Comparison of ENCODE assay signal across 15 cellular contexts in the genomic region with DNA sequence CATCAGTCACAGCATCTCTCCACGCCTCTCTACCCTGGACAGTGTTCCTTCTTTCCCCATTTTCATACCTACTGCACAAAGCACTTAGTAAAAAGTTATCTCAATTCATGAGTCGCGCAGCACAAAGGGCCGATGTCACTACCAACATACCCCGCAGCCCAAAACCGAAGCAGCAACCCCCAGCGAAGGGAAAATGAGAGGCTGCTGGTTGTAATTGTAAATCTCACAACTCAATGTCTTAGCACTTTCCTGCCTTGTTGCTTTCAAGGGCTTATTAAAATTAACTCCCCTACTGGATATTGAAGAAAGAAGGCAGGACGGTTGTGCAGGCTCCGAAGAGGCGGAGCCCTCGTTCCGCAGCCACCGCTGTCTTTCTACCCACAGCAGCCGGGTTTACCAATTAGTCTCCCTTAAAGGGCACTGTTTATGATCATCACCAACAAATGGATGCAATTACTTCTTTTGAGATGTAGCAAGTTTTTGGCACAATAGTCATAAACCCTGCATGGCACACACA. TPM values are rescaled to one million over a fixed set of nuclear protein-coding genes. Genes with fewer than 3 reads are reported as not detected.
A peak's percentile ranks its signal among the peaks of the same experiment; 100 is the strongest.
DNase-seq lines count a peak whose midpoint lies in the region; ATAC-seq and TF ChIP-seq lines count a peak whose summit lies in the region.
"Had no signal": no experiment of that assay in that cellular context is flagged by ENCODE, and none has a peak within 500 bp of the region (broad histone marks: within the 10 kb centered on the region; RNA-seq: fewer than 3 reads in every experiment).

No MANE protein-coding gene starts in this region.

- no peak overlapping the region for H4K8ac ChIP-seq in mesendoderm (ENCODE audit: low read depth, low read length)

- WGBS in mesendoderm (ENCODE audit: extremely low coverage, insufficient coverage, low lambda C conversion rate), result no CpG with 5 or more reads among the region's 14 CpGs
- 87 to 89% methylated on average over 14 of the region's 14 CpGs for WGBS in testis, 2 donors

- no peak overlapping the region for H3K4me2 ChIP-seq in mesendoderm (ENCODE audit: low read length)

- peak overlapping the region; percentile 50 for H3K23ac ChIP-seq in mesendoderm (ENCODE audit: low read length)

- no peaks in the 10 kb centered on the region for H3K36me3 ChIP-seq in mesendoderm (ENCODE audit: control insufficient read depth, insufficient read depth, low read length)
- no peaks in the 10 kb centered on the region for H3K36me3 ChIP-seq in thoracic aorta
- no peaks in the 10 kb centered on the region for H3K36me3 ChIP-seq in testis (ENCODE audit: low read depth, missing control alignments)

- peak overlapping the region; percentile 50 for H3K4me3 Mint-ChIP-seq in chondrocyte (ENCODE audit: unreplicated experiment)
- H3K4me3 Mint-ChIP-seq: activated B cell treated with CpG ODN at 0.5 μM for 24 hours; activated T-cell treated with anti-CD3 and anti-CD28 coated beads, Interleukin-2, amount 50 U/mL, for 72 hours; stimulated activated memory B cell treated with anti-CD40 and anti-IgM and Interleukin-4, amounts not matched to agents 10 μg/mL and 1 μg/mL and 100 μg/mL, for 72 hours had no signal

- peaks cover 67% of the 10 kb centered on the region for H3K4me1 Mint-ChIP-seq in chondrocyte (ENCODE audit: low read depth)

- no peaks in the 10 kb centered on the region for H3K36me3 Mint-ChIP-seq in chondrocyte (ENCODE audit: low read depth)
- H3K36me3 Mint-ChIP-seq: stimulated activated memory B cell treated with anti-CD40 and anti-IgM and Interleukin-4, amounts not matched to agents 10 μg/mL and 1 μg/mL and 100 μg/mL, for 72 hours had no signal

- H3K4me1 ChIP-seq in mesendoderm (ENCODE audit: control insufficient read depth, low read depth, low read length), result no peaks in the 10 kb centered on the region
- peaks cover 12 to 38% of the 10 kb centered on the region in 2 donors for H3K4me1 ChIP-seq in thoracic aorta (ENCODE audit: control insufficient read depth in 1 of 2, low read depth in 2 of 2)
- H3K4me1 ChIP-seq in testis, result peaks cover 10% of the 10 kb centered on the region

- no peak overlapping the region for H3K4ac ChIP-seq in mesendoderm (ENCODE audit: low read depth, low read length)

- H4K5ac ChIP-seq in mesendoderm (ENCODE audit: low read length), result no peak overlapping the region

- DNase-seq in HFF-Myc (ENCODE audit: extremely low read depth, low read depth) (no peak), chondrocyte (ENCODE audit: low spot score) (no peak), mesendoderm (no peak), thoracic aorta (ENCODE audit: low spot score) (no peak), NCI-H1694 treated with DMSO at 0.1 percent for 48 hours (lab: John Stamatoyannopoulos, UW) (no peak), testis (no peak)
- DNase-seq: activated B cell treated with CpG ODN at 0.5 μM for 24 hours; activated T-cell treated with anti-CD3 and anti-CD28 coated beads, Interleukin-2, amount 50 U/mL, for 72 hours; foreskin melanocyte; left colon; NCI-H1105 treated with DMSO at 0.1 percent for 48 hours; stimulated activated CD4-positive, alpha-beta T cell treated with anti-CD3 and anti-CD28 coated beads, Interleukin-2, amount 100 ng/mL, for 24 hours had no signal

- intact Hi-C loops in testis (cut with DNase I; ENCODE audit: low total_unique reads), result no loop called here

- H3K9me3 Mint-ChIP-seq in chondrocyte (ENCODE audit: low read depth), result no peaks in the 10 kb centered on the region
- H3K9me3 Mint-ChIP-seq: activated B cell treated with CpG ODN at 0.5 μM for 24 hours; activated T-cell treated with anti-CD3 and anti-CD28 coated beads, Interleukin-2, amount 50 U/mL, for 72 hours had no signal

- peak overlapping the region; percentile 20 for H3K56ac ChIP-seq in mesendoderm (ENCODE audit: low read length)

- H2BK5ac ChIP-seq in mesendoderm (ENCODE audit: low read length), result no peak overlapping the region

- no peaks in the 10 kb centered on the region for H3K9me3 ChIP-seq in thoracic aorta
- no peaks in the 10 kb centered on the region for H3K9me3 ChIP-seq in testis

- peaks cover 21% of the 10 kb centered on the region for H3K79me1 ChIP-seq in mesendoderm (ENCODE audit: low read length)

- ATAC-seq in thoracic aorta (ENCODE audit: insufficient number of reproducible peaks, low FRiP score, low read depth), result no peak
- ATAC-seq in HG03280 (IDR thresholded peaks at IDR 0.05; ENCODE audit: unreplicated experiment), result no peak
- ATAC-seq in HG03432 (IDR thresholded peaks at IDR 0.05; ENCODE audit: unreplicated experiment), result no peak
- ATAC-seq: activated T-cell treated with anti-CD3 and anti-CD28 coated beads, Interleukin-2, amount 50 U/mL, for 72 hours; stimulated activated memory B cell treated with anti-CD40 and anti-IgM and Interleukin-4, amounts not matched to agents 10 μg/mL and 1 μg/mL and 100 μg/mL, for 72 hours had no signal

- TF ChIP-seq POLR2A in testis (IDR thresholded peaks at IDR 0.05), result no peak

- no peaks in the 10 kb centered on the region for H3K27me3 Mint-ChIP-seq in chondrocyte (ENCODE audit: low read depth)

- H3K4me3 ChIP-seq in HFF-Myc (replicated peaks; ENCODE audit: low read depth, low read length) (peak overlapping the region; percentile 32), mesendoderm (ENCODE audit: low read length) (no peak overlapping the region), thoracic aorta (peak overlapping the region; percentile 61), testis (no peak overlapping the region)

- H2AK5ac ChIP-seq in mesendoderm (ENCODE audit: low read length), result no peak overlapping the region

- peak overlapping the region; percentile 76 for H3K27ac Mint-ChIP-seq in chondrocyte (ENCODE audit: unreplicated experiment)
- H3K27ac Mint-ChIP-seq: activated B cell treated with CpG ODN at 0.5 μM for 24 hours; activated T-cell treated with anti-CD3 and anti-CD28 coated beads, Interleukin-2, amount 50 U/mL, for 72 hours; stimulated activated memory B cell treated with anti-CD40 and anti-IgM and Interleukin-4, amounts not matched to agents 10 μg/mL and 1 μg/mL and 100 μg/mL, for 72 hours had no signal

- H3K27ac ChIP-seq in mesendoderm (ENCODE audit: low read depth, low read length) (no peak overlapping the region), thoracic aorta (peak overlapping the region; percentile 76 to 80), testis (no peak overlapping the region)

- peaks cover 9% of the 10 kb centered on the region for H3K79me2 ChIP-seq in mesendoderm (ENCODE audit: control insufficient read depth, insufficient read depth, low read length)

- no peak overlapping the region for H2BK15ac ChIP-seq in mesendoderm (replicated peaks; ENCODE audit: low read depth)

- TF ChIP-seq CTCF in HFF-Myc (IDR thresholded peaks at IDR 0.05; ENCODE audit: low read depth, low read length, missing control alignments), result no peak
- no peak for TF ChIP-seq CTCF in chondrocyte (IDR thresholded peaks at IDR 0.05)
- no peak for TF ChIP-seq CTCF in thoracic aorta (IDR thresholded peaks at IDR 0.05)
- TF ChIP-seq CTCF in testis (IDR thresholded peaks at IDR 0.05), result no peak

- H2BK120ac ChIP-seq in mesendoderm (ENCODE audit: low read depth, low read length), result no peak overlapping the region

- H3K9ac ChIP-seq in mesendoderm (ENCODE audit: low read length), result no peak overlapping the region

- no peaks in the 10 kb centered on the region for H3K27me3 ChIP-seq in mesendoderm (ENCODE audit: insufficient read depth, low read length, poor library complexity)
- no peaks in the 10 kb centered on the region for H3K27me3 ChIP-seq in thoracic aorta (replicated peaks; ENCODE audit: insufficient read depth)
- no peaks in the 10 kb centered on the region for H3K27me3 ChIP-seq in testis

- H3K18ac ChIP-seq in mesendoderm (ENCODE audit: low read length), result no peak overlapping the region

RNA-seq across cellular contexts. Expression of a gene that starts 6.5 kb away (rescaled TPM):
- total RNA-seq in chondrocyte (47.9 to 91.0 TPM (median 48.3 TPM) in 3 replicates), thoracic aorta (10 to 100 TPM; 36.8 to 44.0 TPM), testis (10 to 100 TPM; 30.1 to 43.4 TPM)
- 2.6 TPM for polyA plus RNA-seq in mesendoderm (2013, experiment 1 of 2)
- polyA plus RNA-seq in mesendoderm (2013, experiment 2 of 2), result 2.7 TPM
- polyA plus RNA-seq in testis (ENCODE audit: insufficient read depth, low read depth, low replicate concordance), result 14.9 TPM

Comparison
In these comparisons a context has a peak if more than half of its experiments do, and no peak if none do; other contexts are left out.
1. H3K4me3 ChIP-seq: peak in HFF-Myc (single experiment) and thoracic aorta (single experiment); none in mesendoderm (single experiment) and testis (0 of 2).
2. H3K27ac ChIP-seq: peak in thoracic aorta (2 of 2); none in mesendoderm (single experiment) and testis (0 of 2).